1 cellular context compared by ENCODE assay signal in genomic region chr16:1338855-1339675, GRCh38.
A peak's percentile ranks its signal among the peaks of the same experiment; 100 is the strongest.
TF ChIP-seq lines count a peak whose summit lies in the region.

No MANE protein-coding gene starts in this region.

TF ChIP-seq in H1, 55 proteins besides CTCF, POLR2A, EP300 and RAD21 (continued from another document):
- TF ChIP-seq, protein P1, sequence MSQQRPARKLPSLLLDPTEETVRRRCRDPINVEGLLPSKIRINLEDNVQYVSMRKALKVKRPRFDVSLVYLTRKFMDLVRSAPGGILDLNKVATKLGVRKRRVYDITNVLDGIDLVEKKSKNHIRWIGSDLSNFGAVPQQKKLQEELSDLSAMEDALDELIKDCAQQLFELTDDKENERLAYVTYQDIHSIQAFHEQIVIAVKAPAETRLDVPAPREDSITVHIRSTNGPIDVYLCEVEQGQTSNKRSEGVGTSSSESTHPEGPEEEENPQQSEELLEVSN (IDR thresholded peaks at IDR 0.05) = 0 out of 2 replicates have a peak, but pooled peaks have one; percentile 0
- TF ChIP-seq, protein P2, sequence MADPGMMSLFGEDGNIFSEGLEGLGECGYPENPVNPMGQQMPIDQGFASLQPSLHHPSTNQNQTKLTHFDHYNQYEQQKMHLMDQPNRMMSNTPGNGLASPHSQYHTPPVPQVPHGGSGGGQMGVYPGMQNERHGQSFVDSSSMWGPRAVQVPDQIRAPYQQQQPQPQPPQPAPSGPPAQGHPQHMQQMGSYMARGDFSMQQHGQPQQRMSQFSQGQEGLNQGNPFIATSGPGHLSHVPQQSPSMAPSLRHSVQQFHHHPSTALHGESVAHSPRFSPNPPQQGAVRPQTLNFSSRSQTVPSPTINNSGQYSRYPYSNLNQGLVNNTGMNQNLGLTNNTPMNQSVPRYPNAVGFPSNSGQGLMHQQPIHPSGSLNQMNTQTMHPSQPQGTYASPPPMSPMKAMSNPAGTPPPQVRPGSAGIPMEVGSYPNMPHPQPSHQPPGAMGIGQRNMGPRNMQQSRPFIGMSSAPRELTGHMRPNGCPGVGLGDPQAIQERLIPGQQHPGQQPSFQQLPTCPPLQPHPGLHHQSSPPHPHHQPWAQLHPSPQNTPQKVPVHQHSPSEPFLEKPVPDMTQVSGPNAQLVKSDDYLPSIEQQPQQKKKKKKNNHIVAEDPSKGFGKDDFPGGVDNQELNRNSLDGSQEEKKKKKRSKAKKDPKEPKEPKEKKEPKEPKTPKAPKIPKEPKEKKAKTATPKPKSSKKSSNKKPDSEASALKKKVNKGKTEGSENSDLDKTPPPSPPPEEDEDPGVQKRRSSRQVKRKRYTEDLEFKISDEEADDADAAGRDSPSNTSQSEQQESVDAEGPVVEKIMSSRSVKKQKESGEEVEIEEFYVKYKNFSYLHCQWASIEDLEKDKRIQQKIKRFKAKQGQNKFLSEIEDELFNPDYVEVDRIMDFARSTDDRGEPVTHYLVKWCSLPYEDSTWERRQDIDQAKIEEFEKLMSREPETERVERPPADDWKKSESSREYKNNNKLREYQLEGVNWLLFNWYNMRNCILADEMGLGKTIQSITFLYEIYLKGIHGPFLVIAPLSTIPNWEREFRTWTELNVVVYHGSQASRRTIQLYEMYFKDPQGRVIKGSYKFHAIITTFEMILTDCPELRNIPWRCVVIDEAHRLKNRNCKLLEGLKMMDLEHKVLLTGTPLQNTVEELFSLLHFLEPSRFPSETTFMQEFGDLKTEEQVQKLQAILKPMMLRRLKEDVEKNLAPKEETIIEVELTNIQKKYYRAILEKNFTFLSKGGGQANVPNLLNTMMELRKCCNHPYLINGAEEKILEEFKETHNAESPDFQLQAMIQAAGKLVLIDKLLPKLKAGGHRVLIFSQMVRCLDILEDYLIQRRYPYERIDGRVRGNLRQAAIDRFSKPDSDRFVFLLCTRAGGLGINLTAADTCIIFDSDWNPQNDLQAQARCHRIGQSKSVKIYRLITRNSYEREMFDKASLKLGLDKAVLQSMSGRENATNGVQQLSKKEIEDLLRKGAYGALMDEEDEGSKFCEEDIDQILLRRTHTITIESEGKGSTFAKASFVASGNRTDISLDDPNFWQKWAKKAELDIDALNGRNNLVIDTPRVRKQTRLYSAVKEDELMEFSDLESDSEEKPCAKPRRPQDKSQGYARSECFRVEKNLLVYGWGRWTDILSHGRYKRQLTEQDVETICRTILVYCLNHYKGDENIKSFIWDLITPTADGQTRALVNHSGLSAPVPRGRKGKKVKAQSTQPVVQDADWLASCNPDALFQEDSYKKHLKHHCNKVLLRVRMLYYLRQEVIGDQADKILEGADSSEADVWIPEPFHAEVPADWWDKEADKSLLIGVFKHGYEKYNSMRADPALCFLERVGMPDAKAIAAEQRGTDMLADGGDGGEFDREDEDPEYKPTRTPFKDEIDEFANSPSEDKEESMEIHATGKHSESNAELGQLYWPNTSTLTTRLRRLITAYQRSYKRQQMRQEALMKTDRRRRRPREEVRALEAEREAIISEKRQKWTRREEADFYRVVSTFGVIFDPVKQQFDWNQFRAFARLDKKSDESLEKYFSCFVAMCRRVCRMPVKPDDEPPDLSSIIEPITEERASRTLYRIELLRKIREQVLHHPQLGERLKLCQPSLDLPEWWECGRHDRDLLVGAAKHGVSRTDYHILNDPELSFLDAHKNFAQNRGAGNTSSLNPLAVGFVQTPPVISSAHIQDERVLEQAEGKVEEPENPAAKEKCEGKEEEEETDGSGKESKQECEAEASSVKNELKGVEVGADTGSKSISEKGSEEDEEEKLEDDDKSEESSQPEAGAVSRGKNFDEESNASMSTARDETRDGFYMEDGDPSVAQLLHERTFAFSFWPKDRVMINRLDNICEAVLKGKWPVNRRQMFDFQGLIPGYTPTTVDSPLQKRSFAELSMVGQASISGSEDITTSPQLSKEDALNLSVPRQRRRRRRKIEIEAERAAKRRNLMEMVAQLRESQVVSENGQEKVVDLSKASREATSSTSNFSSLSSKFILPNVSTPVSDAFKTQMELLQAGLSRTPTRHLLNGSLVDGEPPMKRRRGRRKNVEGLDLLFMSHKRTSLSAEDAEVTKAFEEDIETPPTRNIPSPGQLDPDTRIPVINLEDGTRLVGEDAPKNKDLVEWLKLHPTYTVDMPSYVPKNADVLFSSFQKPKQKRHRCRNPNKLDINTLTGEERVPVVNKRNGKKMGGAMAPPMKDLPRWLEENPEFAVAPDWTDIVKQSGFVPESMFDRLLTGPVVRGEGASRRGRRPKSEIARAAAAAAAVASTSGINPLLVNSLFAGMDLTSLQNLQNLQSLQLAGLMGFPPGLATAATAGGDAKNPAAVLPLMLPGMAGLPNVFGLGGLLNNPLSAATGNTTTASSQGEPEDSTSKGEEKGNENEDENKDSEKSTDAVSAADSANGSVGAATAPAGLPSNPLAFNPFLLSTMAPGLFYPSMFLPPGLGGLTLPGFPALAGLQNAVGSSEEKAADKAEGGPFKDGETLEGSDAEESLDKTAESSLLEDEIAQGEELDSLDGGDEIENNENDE (IDR thresholded peaks at IDR 0.05; ENCODE audit: insufficient replicate concordance, low read length) = no peak
- no peak for TF ChIP-seq JUN (IDR thresholded peaks at IDR 0.05; ENCODE audit: low read depth, low read length)
- no peak for TF ChIP-seq TCF12 (IDR thresholded peaks at IDR 0.05; ENCODE audit: low read depth, low read length)
- TF ChIP-seq SAP30 (IDR thresholded peaks at IDR 0.05; ENCODE audit: insufficient read depth, insufficient replicate concordance, low read length) = no peak
TF ChIP-seq in H1: peak in this region for 1.
